14 cellular contexts compared by ENCODE assay signal in the genomic region with DNA sequence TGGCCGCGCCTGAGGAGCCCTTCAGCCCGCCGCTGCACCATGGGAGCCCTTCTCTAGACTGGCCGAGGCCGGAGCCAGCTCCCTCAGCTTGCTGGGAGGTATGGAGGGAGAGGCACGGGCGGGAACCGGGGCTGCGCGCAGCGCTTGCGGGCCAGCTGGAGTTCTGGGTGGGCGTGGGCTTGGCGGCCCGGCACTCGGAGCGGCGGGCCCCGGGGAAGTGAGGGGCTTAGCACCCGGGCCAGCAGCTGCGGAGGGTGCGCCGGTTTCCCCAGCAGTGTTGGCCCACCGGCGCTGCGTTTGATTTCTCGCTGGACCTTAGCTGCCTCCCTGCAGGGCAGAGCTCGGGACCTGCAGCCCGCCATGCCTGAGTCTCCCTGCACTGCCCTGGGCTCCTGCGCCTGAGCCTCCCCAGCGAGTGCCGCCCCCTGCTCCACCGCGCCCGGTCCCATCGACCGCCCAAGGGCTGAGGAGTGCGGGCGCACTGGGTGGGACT.
"Had no signal": no experiment of that assay in that cellular context is flagged by ENCODE, and none has a peak within 500 bp of the region (broad histone marks: within the 10 kb centered on the region; RNA-seq: fewer than 3 reads in every experiment).

No MANE protein-coding gene starts in this region.

- H3K9me3 ChIP-seq: psoas muscle, thyroid gland had no signal

- H3K4me3 ChIP-seq: dorsolateral prefrontal cortex, heart left ventricle, mucosa of descending colon, psoas muscle, thyroid gland had no signal

- H3K36me3 ChIP-seq: heart left ventricle, thyroid gland had no signal

- DNase-seq: cortex of kidney; dorsolateral prefrontal cortex; effector CD8-positive, alpha-beta T cell; hippocampal formation; kidney glomerular epithelial cell; mucosa of descending colon; occipital lobe; psoas muscle; retina; stimulated activated CD4-positive, alpha-beta T cell treated with anti-CD3 and anti-CD28 coated beads, Interleukin-12 subunit alpha, Interleukin-12 subunit beta, amount 100 ng/mL, for 4 hours; stimulated activated naive CD4-positive, alpha-beta T cell treated with Interleukin-2 at 50 U/mL for 16 hours; thyroid gland had no signal

- H3K9ac ChIP-seq: parathyroid adenoma had no signal

- H3K27me3 ChIP-seq: heart left ventricle, thyroid gland had no signal

- H3K27ac ChIP-seq: dorsolateral prefrontal cortex, heart left ventricle, parathyroid adenoma, psoas muscle, thyroid gland had no signal

- H3K4me1 ChIP-seq: heart left ventricle, parathyroid adenoma, psoas muscle, thyroid gland had no signal

- H2AFZ ChIP-seq: parathyroid adenoma had no signal
